ENCODE assay signal across 1 cellular context in genomic region chr16:83940630-83941378, GRCh38.
TF ChIP-seq lines count a peak whose summit lies in the region.

No MANE protein-coding gene starts in this region.

TF ChIP-seq in H1, 55 proteins besides CTCF, POLR2A, EP300 and RAD21:
- no peak for TF ChIP-seq EZH2 (IDR thresholded peaks at IDR 0.05; ENCODE audit: low read depth, low read length, severe bottlenecking)
- TF ChIP-seq ZNF274 (IDR thresholded peaks at IDR 0.05; ENCODE audit: borderline replicate concordance, extremely low read depth, low read length) = no peak
- no peak for TF ChIP-seq JUND (IDR thresholded peaks at IDR 0.05; ENCODE audit: low read length)
- no peak for TF ChIP-seq KDM1A (IDR thresholded peaks at IDR 0.05; ENCODE audit: borderline replicate concordance, low read length)
- TF ChIP-seq POLR2AphosphoS5 (IDR thresholded peaks at IDR 0.05; ENCODE audit: low read depth, low read length) = no peak
- TF ChIP-seq POU5F1 (IDR thresholded peaks at IDR 0.05; ENCODE audit: low read depth, low read length) = no peak
- no peak for TF ChIP-seq TEAD4 (IDR thresholded peaks at IDR 0.05; ENCODE audit: low read depth, low read length)
- TF ChIP-seq, protein P1, sequence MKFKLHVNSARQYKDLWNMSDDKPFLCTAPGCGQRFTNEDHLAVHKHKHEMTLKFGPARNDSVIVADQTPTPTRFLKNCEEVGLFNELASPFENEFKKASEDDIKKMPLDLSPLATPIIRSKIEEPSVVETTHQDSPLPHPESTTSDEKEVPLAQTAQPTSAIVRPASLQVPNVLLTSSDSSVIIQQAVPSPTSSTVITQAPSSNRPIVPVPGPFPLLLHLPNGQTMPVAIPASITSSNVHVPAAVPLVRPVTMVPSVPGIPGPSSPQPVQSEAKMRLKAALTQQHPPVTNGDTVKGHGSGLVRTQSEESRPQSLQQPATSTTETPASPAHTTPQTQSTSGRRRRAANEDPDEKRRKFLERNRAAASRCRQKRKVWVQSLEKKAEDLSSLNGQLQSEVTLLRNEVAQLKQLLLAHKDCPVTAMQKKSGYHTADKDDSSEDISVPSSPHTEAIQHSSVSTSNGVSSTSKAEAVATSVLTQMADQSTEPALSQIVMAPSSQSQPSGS (IDR thresholded peaks at IDR 0.05; ENCODE audit: low read length) = no peak
- no peak for TF ChIP-seq PHF8 (conservative IDR thresholded peaks at IDR 0.05; ENCODE audit: low read depth, low read length)
- no peak for TF ChIP-seq YY1 (IDR thresholded peaks at IDR 0.05; ENCODE audit: low read depth, low read length)
- no peak for TF ChIP-seq TBP (IDR thresholded peaks at IDR 0.05; ENCODE audit: low read depth, low read length)
- TF ChIP-seq MAFK (IDR thresholded peaks at IDR 0.05; ENCODE audit: low read depth, low read length) = no peak
